ENCODE assay signal across 12 cellular contexts in the genomic region with DNA sequence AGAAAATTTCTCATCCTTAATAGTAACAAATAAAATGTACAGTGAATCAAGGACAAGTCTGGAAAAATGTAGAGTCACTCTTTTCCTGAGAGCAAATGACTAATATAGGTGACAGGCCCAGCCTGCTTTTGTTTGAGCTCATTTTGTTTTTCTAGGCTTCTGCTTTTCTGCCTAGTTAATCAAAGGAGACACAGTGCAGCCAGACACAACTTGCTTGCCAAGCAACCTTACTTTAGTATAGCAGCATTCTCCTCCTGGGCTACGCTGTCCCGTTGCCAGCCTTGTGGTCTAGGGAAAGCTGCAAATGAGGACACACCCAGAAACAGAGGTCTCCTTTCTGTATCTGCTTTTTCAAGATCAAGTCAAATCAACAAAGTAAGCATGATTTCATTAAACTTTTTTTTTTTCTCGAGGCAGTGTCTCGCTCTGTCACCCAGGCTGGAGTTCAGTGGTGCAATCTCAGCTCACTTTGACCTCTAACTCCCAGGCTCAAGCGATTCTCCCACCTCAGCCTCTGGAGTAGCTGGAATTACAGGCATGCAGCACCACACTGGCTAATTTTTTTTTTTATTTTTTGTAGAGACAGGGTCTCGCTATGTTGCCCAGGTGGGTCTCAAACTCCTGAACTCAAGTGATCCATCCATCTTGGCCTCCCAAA. TPM values are rescaled to one million over a fixed set of nuclear protein-coding genes. Genes with fewer than 3 reads are reported as not detected.
DNase-seq lines count a peak whose midpoint lies in the region; ATAC-seq, FAIRE-seq and TF ChIP-seq lines count a peak whose summit lies in the region.
"Had no signal": no experiment of that assay in that cellular context is flagged by ENCODE, and none has a peak within 500 bp of the region (broad histone marks: within the 10 kb centered on the region; RNA-seq: fewer than 3 reads in every experiment).

No MANE protein-coding gene starts in this region.

- TF ChIP-seq POLR2A in A549 (IDR thresholded peaks at IDR 0.05; ENCODE audit: low read length) = no peak
- no peak for TF ChIP-seq POLR2A in esophagus squamous epithelium (IDR thresholded peaks at IDR 0.05)

- 65% methylated on average over 6 of the region's 6 CpGs for WGBS in A549 (ENCODE audit: missing lambda C conversion rate)
- WGBS in esophagus squamous epithelium, 2 donors = 28 to 36% methylated on average over 6 of the region's 6 CpGs

- TF ChIP-seq RAD21 in A549 (conservative IDR thresholded peaks at IDR 0.05 in 1 of 2, IDR thresholded peaks at IDR 0.05 in 1 of 2) = no peak

- CTCF ChIA-PET in A549 (lab: Yijun Ruan, JAX) = interaction anchor here (0.5 to 4.0 kb wide), 7 partner anchors 9 to 325 kb away, joined by 3 to 18 read pairs (median 4); no protein-coding TSS in a partner anchor
- CTCF ChIA-PET in RWPE1 (lab: Yijun Ruan, JAX) = no interaction called here

- TF ChIP-seq CTCF in A549 (IDR thresholded peaks at IDR 0.05) = no peak
- TF ChIP-seq CTCF in RWPE1 (conservative IDR thresholded peaks at IDR 0.05; ENCODE audit: low read depth) = no peak
- TF ChIP-seq CTCF in esophagus squamous epithelium (IDR thresholded peaks at IDR 0.05) = no peak

- H3K4me1 ChIP-seq in A549 (peaks cover 17% of the 10 kb centered on the region), esophagus squamous epithelium (peaks cover 15 to 44% (median 23%) of the 10 kb centered on the region in 3 donors)

- ATAC-seq in A549 (peak in 1 of 2 experiments; percentile 40; a peak in 2 of 6 replicates), GM19467 (IDR thresholded peaks at IDR 0.05; ENCODE audit: unreplicated experiment) (no peak)

- no peaks in the 10 kb centered on the region for H3K27me3 ChIP-seq in esophagus squamous epithelium
- H3K27me3 ChIP-seq: SJCRH30 had no signal

- peak; percentile 18 for FAIRE-seq in A549 (lab: Jason Lieb, UNC)
- FAIRE-seq: islet of Langerhans had no signal

- peaks cover 0 to 13% (median 0%) of the 10 kb centered on the region in 3 donors for H3K36me3 ChIP-seq in esophagus squamous epithelium
- H3K36me3 ChIP-seq: thoracic aorta had no signal

- no peak for TF ChIP-seq EP300 in A549 (IDR thresholded peaks at IDR 0.05)

- H3K27ac ChIP-seq in A549 (peak overlapping the region; percentile 35 to 43; a peak in 5 of 6 replicates), RWPE1 (peak overlapping the region; percentile 73), esophagus squamous epithelium (peak overlapping the region; percentile 81 to 87 (median 86))
- H3K27ac ChIP-seq: SJCRH30, thoracic aorta had no signal

- intact Hi-C loops in esophagus squamous epithelium (cut with DNase I) = no loop called here

- peak overlapping the region; percentile 32 for H3K4me2 ChIP-seq in A549

- DNase-seq in A549 (ENCODE audit: low read depth in 1 of 2, low spot score in 1 of 2) (peak in 1 of 2 experiments; percentile 30), RWPE1 (ENCODE audit: low spot score) (peak; percentile 19), esophagus squamous epithelium (lab: John Stamatoyannopoulos, UW) (peak; percentile 9), midbrain (lab: John Stamatoyannopoulos, UW) (peak; percentile 51), NCI-H1694 treated with DMSO at 0.1 percent for 48 hours (lab: John Stamatoyannopoulos, UW) (no peak), NCI-H146 treated with DMSO at 0.1 percent for 48 hours (lab: John Stamatoyannopoulos, UW; ENCODE audit: unreplicated experiment) (no peak)
- no peak for DNase-seq in activated naive CD4-positive, alpha-beta T cell (lab: John Stamatoyannopoulos, UW)
- DNase-seq: NCI-H146 had no signal

- no peaks in the 10 kb centered on the region for H3K9me3 ChIP-seq in A549
- no peaks in the 10 kb centered on the region for H3K9me3 ChIP-seq in esophagus squamous epithelium
- H3K9me3 ChIP-seq: SJCRH30, thoracic aorta had no signal

- H3K4me3 ChIP-seq in A549 (no peak overlapping the region), esophagus squamous epithelium (no peak overlapping the region)
- H3K4me3 ChIP-seq: SJCRH30, thoracic aorta had no signal

- POLR2A ChIA-PET in A549 (lab: Yijun Ruan, JAX) (interaction anchor here (1.1 to 1.7 kb wide), 2 partner anchors 17 to 280 kb away, joined by 3 to 6 read pairs; a partner anchor contains a TSS), RWPE1 (lab: Yijun Ruan, JAX; ENCODE audit: low non-redundant PET) (no interaction called here)

TF ChIP-seq in A549, 52 proteins besides CTCF, POLR2A, EP300 and RAD21:
- no peak for TF ChIP-seq KDM5A (IDR thresholded peaks at IDR 0.05)
- TF ChIP-seq KDM1A (IDR thresholded peaks at IDR 0.05; ENCODE audit: low read depth) = no peak
- TF ChIP-seq, protein P1, sequence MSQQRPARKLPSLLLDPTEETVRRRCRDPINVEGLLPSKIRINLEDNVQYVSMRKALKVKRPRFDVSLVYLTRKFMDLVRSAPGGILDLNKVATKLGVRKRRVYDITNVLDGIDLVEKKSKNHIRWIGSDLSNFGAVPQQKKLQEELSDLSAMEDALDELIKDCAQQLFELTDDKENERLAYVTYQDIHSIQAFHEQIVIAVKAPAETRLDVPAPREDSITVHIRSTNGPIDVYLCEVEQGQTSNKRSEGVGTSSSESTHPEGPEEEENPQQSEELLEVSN (IDR thresholded peaks at IDR 0.05; ENCODE audit: borderline replicate concordance, low read depth) = no peak
- TF ChIP-seq RFX5 (IDR thresholded peaks at IDR 0.05) = no peak
- no peak for TF ChIP-seq NR3C1 (IDR thresholded peaks at IDR 0.05)
- TF ChIP-seq CHD2 (IDR thresholded peaks at IDR 0.05; ENCODE audit: low read length, partially characterized antibody) = no peak
- TF ChIP-seq JUN (IDR thresholded peaks at IDR 0.05) = no peak

RNA-seq across cellular contexts. Expression of a gene that starts 17.2 kb away (rescaled TPM):
- polyA plus RNA-seq in A549 (2011; rRNA removed) (21.0 and 22.3 TPM in 2 replicates), A549 (2017; fragmentation: RNase III; extraction: RNeasy Plus Mini Kit Qiagen cat#74134 plus additional on column Dnase treatment) (17.6 to 21.3 TPM (median 19.7 TPM) in 3 replicates)
- polyA plus RNA-seq in A549 (2012; cell fraction: cytosol; rRNA removed) = 15.9 and 18.5 TPM in 2 replicates
- 10.8 and 12.8 TPM in 2 replicates for polyA plus RNA-seq in A549 (2012; cell fraction: nucleus; rRNA removed)
- polyA minus RNA-seq in A549 (2011; rRNA and poly(A)+ RNA removed) = 14.5 and 14.6 TPM in 2 replicates
- total RNA-seq in esophagus squamous epithelium = 10 to 100 TPM in 2 of 4 donors, 1 to 10 TPM in 2; 7.1 to 15.1 (median 10.8) TPM

Comparison
In these comparisons a context has a peak if more than half of its experiments do, and no peak if none do; other contexts are left out.
1. DNase-seq: peak in RWPE1 (single experiment), esophagus squamous epithelium (single experiment) and midbrain (single experiment); none in NCI-H1694 treated with DMSO at 0.1 percent for 48 hours (single experiment), activated naive CD4-positive, alpha-beta T cell (0 of 4) and NCI-H146 treated with DMSO at 0.1 percent for 48 hours (single experiment).
2. Peak in every context shown above with its lines, with median percentiles within 50 percentile points of each other: H3K27ac ChIP-seq.